19 cellular contexts compared by ENCODE assay signal in genomic region chr19:4841366-4841704, GRCh38. TPM values are rescaled to one million over a fixed set of nuclear protein-coding genes. Genes with fewer than 3 reads are reported as not detected.
DNase-seq lines count a peak whose midpoint lies in the region; ATAC-seq and TF ChIP-seq lines count a peak whose summit lies in the region.
"Had no signal": no experiment of that assay in that cellular context is flagged by ENCODE, and none has a peak within 500 bp of the region (broad histone marks: within the 10 kb centered on the region; RNA-seq: fewer than 3 reads in every experiment).

No MANE protein-coding gene starts in this region.

- H3K9me3 ChIP-seq in OCI-LY7 (ENCODE audit: low read length) (no peaks in the 10 kb centered on the region), suprapubic skin (no peaks in the 10 kb centered on the region), right atrium auricular region (no peaks in the 10 kb centered on the region)
- H3K9me3 ChIP-seq: prostate gland had no signal

- CTCF ChIA-PET in OCI-LY7 (lab: Charles Lee; ENCODE audit: unreplicated experiment) = no interaction called here

- no TSS peak for BruUV-seq in OCI-LY7 (replicated peaks; lab: Mats Ljungman, UMichigan)

- in situ Hi-C loops in brain microvascular endothelial cell (cut with HindIII; ENCODE audit: low pct_ligation_motif_present, low sequenced_read_pairs) = no loop called here

- no peaks in the 10 kb centered on the region for H3K27me3 Mint-ChIP-seq in activated naive CD8-positive, alpha-beta T cell treated with anti-CD3 and anti-CD28 coated beads, Interleukin-2, amount 50 U/mL, for 24 hours
- H3K27me3 Mint-ChIP-seq in activated naive CD8-positive, alpha-beta T cell treated with anti-CD3 and anti-CD28 coated beads for 36 hours = no peaks in the 10 kb centered on the region

- no peaks in the 10 kb centered on the region for H3K79me2 ChIP-seq in OCI-LY7 (ENCODE audit: insufficient read depth, low read depth, low read length)

- intact Hi-C loops in OCI-LY7 (cut with micrococcal nuclease; ENCODE audit: unreplicated experiment) = no loop called here

- peak overlapping the region; percentile 11; the same call in 1 of the 2 replicates for H3K4me2 ChIP-seq in OCI-LY7 (ENCODE audit: low read length)

- TF ChIP-seq CTCF in OCI-LY7 (conservative IDR thresholded peaks at IDR 0.05; ENCODE audit: low read length) (no peak), brain microvascular endothelial cell (IDR thresholded peaks at IDR 0.05; ENCODE audit: low read depth, low read length, missing control alignments) (no peak), suprapubic skin (IDR thresholded peaks at IDR 0.05) (no peak), right atrium auricular region (IDR thresholded peaks at IDR 0.05) (no peak)

- H3K9me3 Mint-ChIP-seq in activated naive CD8-positive, alpha-beta T cell treated with anti-CD3 and anti-CD28 coated beads, Interleukin-2, amount 50 U/mL, for 24 hours = no peaks in the 10 kb centered on the region
- no peaks in the 10 kb centered on the region for H3K9me3 Mint-ChIP-seq in activated naive CD8-positive, alpha-beta T cell treated with anti-CD3 and anti-CD28 coated beads for 36 hours
- H3K9me3 Mint-ChIP-seq: nephron had no signal

- TF ChIP-seq EP300 in suprapubic skin (IDR thresholded peaks at IDR 0.05) = no peak

- ATAC-seq in activated naive CD8-positive, alpha-beta T cell treated with anti-CD3 and anti-CD28 coated beads, Interleukin-2, amount 50 U/mL, for 24 hours = no peak
- ATAC-seq in GM21737 (IDR thresholded peaks at IDR 0.05; ENCODE audit: unreplicated experiment) = no peak

- WGBS in suprapubic skin = 87% methylated on average over 7 of the region's 7 CpGs

- H2AFZ ChIP-seq in OCI-LY7 (ENCODE audit: low read length) = no peak overlapping the region

- H3K36me3 Mint-ChIP-seq in activated naive CD8-positive, alpha-beta T cell treated with anti-CD3 and anti-CD28 coated beads, Interleukin-2, amount 50 U/mL, for 24 hours (ENCODE audit: low read depth) = no peaks in the 10 kb centered on the region
- peaks cover 5% of the 10 kb centered on the region for H3K36me3 Mint-ChIP-seq in activated naive CD8-positive, alpha-beta T cell treated with anti-CD3 and anti-CD28 coated beads for 36 hours

- no peak overlapping the region for H3K4me3 Mint-ChIP-seq in activated naive CD8-positive, alpha-beta T cell treated with anti-CD3 and anti-CD28 coated beads, Interleukin-2, amount 50 U/mL, for 24 hours
- H3K4me3 Mint-ChIP-seq in activated naive CD8-positive, alpha-beta T cell treated with anti-CD3 and anti-CD28 coated beads for 36 hours = no peak overlapping the region
- H3K4me3 Mint-ChIP-seq: nephron had no signal

- TF ChIP-seq POLR2A in suprapubic skin (IDR thresholded peaks at IDR 0.05) = no peak

- peaks cover 21% of the 10 kb centered on the region for H3K4me1 ChIP-seq in OCI-LY7 (ENCODE audit: insufficient read depth, low read length, poor library complexity, severe bottlenecking)
- H3K4me1 ChIP-seq in suprapubic skin = peaks cover 10% of the 10 kb centered on the region
- H3K4me1 ChIP-seq in right atrium auricular region = no peaks in the 10 kb centered on the region
- H3K4me1 ChIP-seq: prostate gland had no signal

- peaks cover 19% of the 10 kb centered on the region for H3K4me1 Mint-ChIP-seq in activated naive CD8-positive, alpha-beta T cell treated with anti-CD3 and anti-CD28 coated beads, Interleukin-2, amount 50 U/mL, for 24 hours
- no peaks in the 10 kb centered on the region for H3K4me1 Mint-ChIP-seq in activated naive CD8-positive, alpha-beta T cell treated with anti-CD3 and anti-CD28 coated beads for 36 hours
- H3K4me1 Mint-ChIP-seq: nephron had no signal

- DNase-seq in activated naive CD8-positive, alpha-beta T cell treated with anti-CD3 and anti-CD28 coated beads, Interleukin-2, amount 50 U/mL, for 24 hours = no peak
- DNase-seq in activated naive CD8-positive, alpha-beta T cell treated with anti-CD3 and anti-CD28 coated beads for 36 hours = no peak
- no peak for DNase-seq in OCI-LY7 (ENCODE audit: low spot score)
- DNase-seq in brain microvascular endothelial cell = no peak
- peak in 1 of 2 donors; percentile 80 for DNase-seq in suprapubic skin (ENCODE audit: low spot score in 2 of 2)
- DNase-seq in COLO829 (ENCODE audit: low spot score) = no peak
- DNase-seq in right atrium auricular region (ENCODE audit: low spot score) = no peak
- DNase-seq: AML-193, foreskin fibroblast, Kasumi-1, kidney, NCI-H1417, NCI-H524 treated with DMSO at 0.1 percent for 48 hours, SHP77, small intestine, T1000 had no signal

- no peaks in the 10 kb centered on the region for H4K20me1 ChIP-seq in OCI-LY7 (ENCODE audit: insufficient read depth, low read length)

- POLR2A ChIA-PET in OCI-LY7 (lab: Charles Lee) = no interaction called here

- H3K36me3 ChIP-seq in OCI-LY7 (ENCODE audit: insufficient read depth, low read length) = peaks cover 91% of the 10 kb centered on the region
- peaks cover 76% of the 10 kb centered on the region for H3K36me3 ChIP-seq in brain microvascular endothelial cell (replicated peaks)
- peaks cover 74% of the 10 kb centered on the region for H3K36me3 ChIP-seq in suprapubic skin
- H3K36me3 ChIP-seq in right atrium auricular region = peaks cover 47% of the 10 kb centered on the region

- H3K4me3 ChIP-seq in OCI-LY7 (ENCODE audit: low read depth, low read length, poor library complexity, severe bottlenecking) = no peak overlapping the region
- H3K4me3 ChIP-seq in brain microvascular endothelial cell (ENCODE audit: low read depth, low read length) = no peak overlapping the region
- H3K4me3 ChIP-seq in suprapubic skin = no peak overlapping the region
- H3K4me3 ChIP-seq in right atrium auricular region = no peak overlapping the region
- H3K4me3 ChIP-seq: prostate gland had no signal

- H3K27ac ChIP-seq in OCI-LY7 (ENCODE audit: low read depth, low read length, poor library complexity, severe bottlenecking) (peak overlapping the region; percentile 9), brain microvascular endothelial cell (peak overlapping the region; percentile 43), suprapubic skin (peak overlapping the region; percentile 72), right atrium auricular region (no peak overlapping the region)
- H3K27ac ChIP-seq: prostate gland had no signal

- H3K27me3 ChIP-seq in brain microvascular endothelial cell (replicated peaks) (no peaks in the 10 kb centered on the region), suprapubic skin (no peaks in the 10 kb centered on the region), right atrium auricular region (no peaks in the 10 kb centered on the region)

- H3K9me2 ChIP-seq in OCI-LY7 (ENCODE audit: insufficient read depth, low read length) = no peaks in the 10 kb centered on the region

- peak overlapping the region; percentile 70 for H3K27ac Mint-ChIP-seq in activated naive CD8-positive, alpha-beta T cell treated with anti-CD3 and anti-CD28 coated beads, Interleukin-2, amount 50 U/mL, for 24 hours
- H3K27ac Mint-ChIP-seq in activated naive CD8-positive, alpha-beta T cell treated with anti-CD3 and anti-CD28 coated beads for 36 hours = no peak overlapping the region

RNA-seq across cellular contexts. Expression of gene TICAM1, which starts 9.8 kb away (rescaled TPM):
- 10 to 100 TPM; 18.4 to 19.5 TPM for total RNA-seq in activated naive CD8-positive, alpha-beta T cell treated with anti-CD3 and anti-CD28 coated beads for 36 hours
- 4.9 and 6.8 TPM in 2 replicates for total RNA-seq in OCI-LY7 (2014; rRNA removed; shearing (Covaris generic))
- total RNA-seq in OCI-LY7 (2022) = 26.7 and 28.9 TPM in 2 replicates
- total RNA-seq in suprapubic skin = 10 to 100 TPM; 16.5 to 28.3 (median 20.3) TPM
- total RNA-seq in right atrium auricular region = 1 to 10 TPM; 3.0 to 7.6 TPM

RNA-seq across cellular contexts. Expression of gene PLIN3, which starts 26.1 kb away (rescaled TPM):
- 10 to 100 TPM; 14.6 to 14.7 TPM for total RNA-seq in activated naive CD8-positive, alpha-beta T cell treated with anti-CD3 and anti-CD28 coated beads for 36 hours
- 81.3 and 95.7 TPM in 2 replicates for total RNA-seq in OCI-LY7 (2014; rRNA removed; shearing (Covaris generic))
- total RNA-seq in OCI-LY7 (2022) (115 TPM in 2 replicates), suprapubic skin (10 to 100 TPM; 52.4 to 74.9 (median 65.5) TPM), right atrium auricular region (10 to 100 TPM; 23.3 to 27.2 TPM)

RNA-seq across cellular contexts. Expression of gene FEM1A, which starts 49.8 kb away (rescaled TPM):
- total RNA-seq in activated naive CD8-positive, alpha-beta T cell treated with anti-CD3 and anti-CD28 coated beads for 36 hours = 10 to 100 TPM; 21.8 to 22.5 TPM
- 11.5 and 17.5 TPM in 2 replicates for total RNA-seq in OCI-LY7 (2014; rRNA removed; shearing (Covaris generic))
- total RNA-seq in OCI-LY7 (2022) (14.3 and 15.8 TPM in 2 replicates), suprapubic skin (10 to 100 TPM; 29.6 to 51.8 (median 41.1) TPM), right atrium auricular region (10 to 100 TPM; 30.5 to 51.3 TPM)

Comparison
In these comparisons a context has a peak if more than half of its experiments do, and no peak if none do; other contexts are left out.
1. H3K27ac ChIP-seq: peak in OCI-LY7 (single experiment), brain microvascular endothelial cell (single experiment) and suprapubic skin (single experiment); none in right atrium auricular region (0 of 2).